Comparison of ENCODE assay signal across 8 cellular contexts in the genomic region with DNA sequence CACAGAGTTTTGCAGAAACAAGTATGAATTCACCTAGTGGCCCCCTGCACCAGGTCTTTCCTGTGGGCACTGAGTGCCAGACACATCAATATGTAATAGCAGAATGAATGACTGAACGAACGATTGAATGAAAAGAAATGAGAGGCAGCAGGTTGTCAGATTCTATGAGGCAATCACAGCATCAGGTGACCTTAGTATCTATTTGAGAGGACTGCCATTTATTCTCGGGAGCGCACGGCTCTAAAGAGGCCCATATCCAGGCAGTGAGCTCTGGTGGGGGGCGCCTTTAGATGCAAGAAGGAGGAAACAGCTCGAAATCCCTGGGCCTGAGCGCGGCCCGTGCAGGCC. TPM values are rescaled to one million over a fixed set of nuclear protein-coding genes. Genes with fewer than 3 reads are reported as not detected.
A peak's percentile ranks its signal among the peaks of the same experiment; 100 is the strongest.
DNase-seq lines count a peak whose midpoint lies in the region; ATAC-seq, FAIRE-seq and TF ChIP-seq lines count a peak whose summit lies in the region.

No MANE protein-coding gene starts in this region.

- peaks cover 22% of the 10 kb centered on the region for H3K36me3 ChIP-seq in iPS-18a (ENCODE audit: control insufficient read depth, low read depth, low read length)

- intact Hi-C loops in activated B cell treated with CpG ODN at 0.5 μM for 24 hours (cut with micrococcal nuclease): loop anchor here (2.0 to 10.0 kb wide), 8 partner anchors 162 to 1638 kb away; a partner anchor contains a TSS

- no peaks in the 10 kb centered on the region for H3K9me3 Mint-ChIP-seq in activated B cell treated with CpG ODN at 0.5 μM for 24 hours
- H3K9me3 Mint-ChIP-seq in stimulated activated effector memory CD8-positive, alpha-beta T cell treated with anti-CD3 and anti-CD28 coated beads, Interleukin-12 subunit alpha, Interleukin-12 subunit beta, amount 100 ng/mL, for 72 hours: no peaks in the 10 kb centered on the region

- CTCF ChIA-PET in activated B cell treated with CpG ODN at 0.5 μM for 24 hours (lab: Charles Lee): interaction anchor here (0.9 to 1.5 kb wide), 4 partner anchors 8 to 103 kb away, joined by 3 to 9 read pairs (median 3); no protein-coding TSS in a partner anchor

- H3K9me3 ChIP-seq in iPS-18a (ENCODE audit: control insufficient read depth, low read depth, low read length): no peaks in the 10 kb centered on the region

- peaks cover 11% of the 10 kb centered on the region for H3K4me1 ChIP-seq in iPS-18a (ENCODE audit: control insufficient read depth, low read depth, low read length)

- peak overlapping the region; percentile 55 for H3K9ac ChIP-seq in iPS-18a (ENCODE audit: low read length)

- no peak for FAIRE-seq in D721Med (lab: Jason Lieb, UNC)

- peak overlapping the region; percentile 93 for H3K4me3 Mint-ChIP-seq in activated B cell treated with CpG ODN at 0.5 μM for 24 hours
- peak overlapping the region; percentile 80 for H3K4me3 Mint-ChIP-seq in stimulated activated effector memory CD8-positive, alpha-beta T cell treated with anti-CD3 and anti-CD28 coated beads, Interleukin-12 subunit alpha, Interleukin-12 subunit beta, amount 100 ng/mL, for 72 hours

- H3K36me3 Mint-ChIP-seq in activated B cell treated with CpG ODN at 0.5 μM for 24 hours (ENCODE audit: low read depth): peaks cover 9% of the 10 kb centered on the region
- H3K36me3 Mint-ChIP-seq in stimulated activated effector memory CD8-positive, alpha-beta T cell treated with anti-CD3 and anti-CD28 coated beads, Interleukin-12 subunit alpha, Interleukin-12 subunit beta, amount 100 ng/mL, for 72 hours: peaks cover 14% of the 10 kb centered on the region

- peaks cover 12% of the 10 kb centered on the region for H3K27me3 ChIP-seq in iPS-18a (ENCODE audit: control insufficient read depth, insufficient read depth, low read length)

- H3K27me3 Mint-ChIP-seq in activated B cell treated with CpG ODN at 0.5 μM for 24 hours: peaks cover 5% of the 10 kb centered on the region

- H3K4me1 Mint-ChIP-seq in activated B cell treated with CpG ODN at 0.5 μM for 24 hours: peaks cover 13% of the 10 kb centered on the region
- H3K4me1 Mint-ChIP-seq in stimulated activated effector memory CD8-positive, alpha-beta T cell treated with anti-CD3 and anti-CD28 coated beads, Interleukin-12 subunit alpha, Interleukin-12 subunit beta, amount 100 ng/mL, for 72 hours: peaks cover 13% of the 10 kb centered on the region

- ATAC-seq in HG02840 (IDR thresholded peaks at IDR 0.05; ENCODE audit: low FRiP score, unreplicated experiment): peak; percentile 9
- no peak for ATAC-seq in activated B cell treated with CpG ODN at 0.5 μM for 24 hours (ENCODE audit: low read depth)
- ATAC-seq in stimulated activated effector memory CD8-positive, alpha-beta T cell treated with anti-CD3 and anti-CD28 coated beads, Interleukin-12 subunit alpha, Interleukin-12 subunit beta, amount 100 ng/mL, for 72 hours: peak; percentile 23
- no peak for ATAC-seq in GM18502 (IDR thresholded peaks at IDR 0.05; ENCODE audit: poor library complexity, unreplicated experiment)

- no peak for TF ChIP-seq CTCF in activated B cell treated with CpG ODN at 0.5 μM for 24 hours (IDR thresholded peaks at IDR 0.05)
- TF ChIP-seq CTCF in D721Med (IDR thresholded peaks at IDR 0.05; ENCODE audit: insufficient read depth, missing control alignments): no peak

- DNase-seq in DMS153 treated with DMSO at 0.1 percent for 48 hours (lab: John Stamatoyannopoulos, UW; ENCODE audit: unreplicated experiment) (peak; percentile 16), activated B cell treated with CpG ODN at 0.5 μM for 24 hours (no peak), NCI-H187 (lab: John Stamatoyannopoulos, UW) (no peak), D721Med (ENCODE audit: insufficient read length, low spot score) (no peak)
- DNase-seq in stimulated activated effector memory CD8-positive, alpha-beta T cell treated with anti-CD3 and anti-CD28 coated beads, Interleukin-12 subunit alpha, Interleukin-12 subunit beta, amount 100 ng/mL, for 72 hours (ENCODE audit: low spot score in 2 of 2): no peak

- POLR2A ChIA-PET in activated B cell treated with CpG ODN at 0.5 μM for 24 hours (lab: Charles Lee): interaction anchor here (0.7 to 2.4 kb wide), 13 partner anchors 8 to 1699 kb away, joined by 3 to 13 read pairs (median 4); a partner anchor contains a TSS

- H3K27ac ChIP-seq in iPS-18a (ENCODE audit: low read length): no peak overlapping the region

- peak overlapping the region; percentile 91 for H3K4me3 ChIP-seq in iPS-18a (ENCODE audit: low read length)

- H3K27ac Mint-ChIP-seq in activated B cell treated with CpG ODN at 0.5 μM for 24 hours: peak overlapping the region; percentile 94
- H3K27ac Mint-ChIP-seq in stimulated activated effector memory CD8-positive, alpha-beta T cell treated with anti-CD3 and anti-CD28 coated beads, Interleukin-12 subunit alpha, Interleukin-12 subunit beta, amount 100 ng/mL, for 72 hours: peak overlapping the region; percentile 40

RNA-seq across cellular contexts. Expression of a gene that starts 0.5 kb away (rescaled TPM):
- 8.9 and 9.4 TPM in 2 replicates for total RNA-seq in activated B cell treated with CpG ODN at 0.5 μM for 24 hours

Comparison
In these comparisons a context has a peak if more than half of its experiments do, and no peak if none do; other contexts are left out.
1. ATAC-seq: peak in HG02840 (single experiment) and stimulated activated effector memory CD8-positive, alpha-beta T cell treated with anti-CD3 and anti-CD28 coated beads, Interleukin-12 subunit alpha, Interleukin-12 subunit beta, amount 100 ng/mL, for 72 hours (single experiment); none in activated B cell treated with CpG ODN at 0.5 μM for 24 hours (single experiment) and GM18502 (single experiment).